In the genomic region with DNA sequence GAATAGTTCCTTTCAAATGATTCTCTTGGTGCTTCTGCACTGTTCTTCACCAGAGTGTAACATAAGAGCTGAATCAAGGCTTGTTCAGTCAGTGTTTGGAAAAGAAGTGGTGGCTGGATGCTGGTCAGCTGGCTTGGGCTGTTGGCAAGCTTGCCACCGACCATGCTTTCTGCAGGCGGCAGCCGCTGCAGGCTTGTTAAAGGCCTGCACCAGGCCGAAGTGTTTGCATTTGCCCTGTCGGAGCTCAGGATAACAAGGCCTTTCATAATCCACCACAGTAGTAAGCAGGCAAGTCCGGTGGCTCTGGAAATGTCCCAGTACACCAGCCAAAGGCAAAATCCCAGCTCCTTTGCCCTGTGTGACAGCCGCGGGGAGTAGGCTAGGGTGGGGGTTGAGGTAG, we compare ENCODE assay signal across 9 cellular contexts. TPM values are rescaled to one million over a fixed set of nuclear protein-coding genes. Genes with fewer than 3 reads are reported as not detected.
DNase-seq lines count a peak whose midpoint lies in the region; ATAC-seq and TF ChIP-seq lines count a peak whose summit lies in the region.
"Had no signal": no experiment of that assay in that cellular context is flagged by ENCODE, and none has a peak within 500 bp of the region (broad histone marks: within the 10 kb centered on the region; RNA-seq: fewer than 3 reads in every experiment).

No MANE protein-coding gene starts in this region.

- no peaks in the 10 kb centered on the region for H3K36me3 ChIP-seq in liver (ENCODE audit: control insufficient read depth in 4 of 4, insufficient read depth in 3 of 4, low read depth in 1 of 4, low read length in 3 of 4)
- H3K36me3 ChIP-seq in tibial artery, result no peaks in the 10 kb centered on the region

- H3K4me1 Mint-ChIP-seq in brain, result peaks cover 87% of the 10 kb centered on the region

- H3K4me1 ChIP-seq in liver (ENCODE audit: control insufficient read depth in 4 of 4, insufficient read depth in 4 of 4, low read length in 3 of 4) (peaks cover 12 to 45% (median 34%) of the 10 kb centered on the region in 4 donors), tibial artery (peaks cover 4 to 95% (median 55%) of the 10 kb centered on the region in 4 donors)

- H3K27me3 ChIP-seq in liver (ENCODE audit: control insufficient read depth in 4 of 4, insufficient read depth in 4 of 4, low read length in 3 of 4) (no peaks in the 10 kb centered on the region), tibial artery (no peaks in the 10 kb centered on the region)

- H3K27me3 Mint-ChIP-seq in brain, result no peaks in the 10 kb centered on the region

- WGBS in liver, result 18% methylated on average over 8 of the region's 8 CpGs

- peaks cover 59% of the 10 kb centered on the region for H3K36me3 Mint-ChIP-seq in brain

- ATAC-seq in HG02642 (IDR thresholded peaks at IDR 0.05; ENCODE audit: poor library complexity, unreplicated experiment) (peak; percentile 23), GM18873 (IDR thresholded peaks at IDR 0.05; ENCODE audit: low FRiP score, unreplicated experiment) (no peak), HG02973 (IDR thresholded peaks at IDR 0.05; ENCODE audit: unreplicated experiment) (no peak), GM19324 (IDR thresholded peaks at IDR 0.05; ENCODE audit: low FRiP score, unreplicated experiment) (no peak)

- H3K27ac Mint-ChIP-seq in brain, result peak overlapping the region; percentile 42 to 96 (median 88)

- peak overlapping the region; percentile 45 to 47 for H3K27ac ChIP-seq in liver (ENCODE audit: low read depth in 1 of 2, low read length in 2 of 2)
- peak overlapping the region; percentile 36 to 60 for H3K27ac ChIP-seq in tibial artery

- H3K9me3 ChIP-seq in liver (ENCODE audit: control insufficient read depth in 4 of 4, low read length in 3 of 4) (no peaks in the 10 kb centered on the region), tibial artery (no peaks in the 10 kb centered on the region)

- DNase-seq in tibial artery, result peak; percentile 77 to 92
- DNase-seq in DMS53 (lab: John Stamatoyannopoulos, UW), result no peak
- DNase-seq: retina had no signal

- intact Hi-C loops in tibial artery (cut with DNase I; ENCODE audit: low total_unique reads), result no loop called here

- TF ChIP-seq RAD21 in liver (IDR thresholded peaks at IDR 0.05), result peak; percentile 63 to 71

- peak overlapping the region in 3 of 5 experiments; percentile 18 to 73 (median 45) for H3K4me3 Mint-ChIP-seq in brain

- H3K4me3 ChIP-seq in liver (ENCODE audit: low read depth in 1 of 3, low read length in 3 of 3), result no peak overlapping the region
- H3K4me3 ChIP-seq in tibial artery, result no peak overlapping the region

- H3K9ac ChIP-seq in liver (ENCODE audit: low read depth in 1 of 2, low read length in 2 of 2), result no peak overlapping the region

- no peak for TF ChIP-seq CTCF in brain (conservative IDR thresholded peaks at IDR 0.05)
- TF ChIP-seq CTCF in liver (IDR thresholded peaks at IDR 0.05; ENCODE audit: low read depth, low read length, missing input control), result no peak
- TF ChIP-seq CTCF in tibial artery (IDR thresholded peaks at IDR 0.05), result no peak

- peaks cover 0 to 10% (median 3%) of the 10 kb centered on the region in 5 experiments for H3K9me3 Mint-ChIP-seq in brain

TF ChIP-seq in liver, 16 proteins besides CTCF, POLR2A, EP300 and RAD21:
- TF ChIP-seq SP1 (IDR thresholded peaks at IDR 0.05) (peak; percentile 72), FOXA2 (IDR thresholded peaks at IDR 0.05) (peak; percentile 57), GABPA (IDR thresholded peaks at IDR 0.05 in 1 of 2, conservative IDR thresholded peaks at IDR 0.05 in 1 of 2) (peak in 1 of 2 donors; percentile 56), HNF4A (conservative IDR thresholded peaks at IDR 0.05) (peak; percentile 63 to 75), RXRA (IDR thresholded peaks at IDR 0.05) (peak; percentile 70 to 77), HNF4G (IDR thresholded peaks at IDR 0.05) (no peak), TAF1 (conservative IDR thresholded peaks at IDR 0.05) (peak; percentile 75), YY1 (IDR thresholded peaks at IDR 0.05) (peak; percentile 88), NR2F2 (IDR thresholded peaks at IDR 0.05) (no peak), FOXA1 (IDR thresholded peaks at IDR 0.05) (peak; percentile 74), JUND (IDR thresholded peaks at IDR 0.05) (peak; percentile 52 to 56), EGR1 (IDR thresholded peaks at IDR 0.05; ENCODE audit: low read depth in 2 of 2) (peak in 1 of 2 donors; percentile 53)
- TF ChIP-seq, protein P1, sequence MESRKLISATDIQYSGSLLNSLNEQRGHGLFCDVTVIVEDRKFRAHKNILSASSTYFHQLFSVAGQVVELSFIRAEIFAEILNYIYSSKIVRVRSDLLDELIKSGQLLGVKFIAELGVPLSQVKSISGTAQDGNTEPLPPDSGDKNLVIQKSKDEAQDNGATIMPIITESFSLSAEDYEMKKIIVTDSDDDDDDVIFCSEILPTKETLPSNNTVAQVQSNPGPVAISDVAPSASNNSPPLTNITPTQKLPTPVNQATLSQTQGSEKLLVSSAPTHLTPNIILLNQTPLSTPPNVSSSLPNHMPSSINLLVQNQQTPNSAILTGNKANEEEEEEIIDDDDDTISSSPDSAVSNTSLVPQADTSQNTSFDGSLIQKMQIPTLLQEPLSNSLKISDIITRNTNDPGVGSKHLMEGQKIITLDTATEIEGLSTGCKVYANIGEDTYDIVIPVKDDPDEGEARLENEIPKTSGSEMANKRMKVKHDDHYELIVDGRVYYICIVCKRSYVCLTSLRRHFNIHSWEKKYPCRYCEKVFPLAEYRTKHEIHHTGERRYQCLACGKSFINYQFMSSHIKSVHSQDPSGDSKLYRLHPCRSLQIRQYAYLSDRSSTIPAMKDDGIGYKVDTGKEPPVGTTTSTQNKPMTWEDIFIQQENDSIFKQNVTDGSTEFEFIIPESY (IDR thresholded peaks at IDR 0.05), result peak; percentile 61
- TF ChIP-seq, protein P2, sequence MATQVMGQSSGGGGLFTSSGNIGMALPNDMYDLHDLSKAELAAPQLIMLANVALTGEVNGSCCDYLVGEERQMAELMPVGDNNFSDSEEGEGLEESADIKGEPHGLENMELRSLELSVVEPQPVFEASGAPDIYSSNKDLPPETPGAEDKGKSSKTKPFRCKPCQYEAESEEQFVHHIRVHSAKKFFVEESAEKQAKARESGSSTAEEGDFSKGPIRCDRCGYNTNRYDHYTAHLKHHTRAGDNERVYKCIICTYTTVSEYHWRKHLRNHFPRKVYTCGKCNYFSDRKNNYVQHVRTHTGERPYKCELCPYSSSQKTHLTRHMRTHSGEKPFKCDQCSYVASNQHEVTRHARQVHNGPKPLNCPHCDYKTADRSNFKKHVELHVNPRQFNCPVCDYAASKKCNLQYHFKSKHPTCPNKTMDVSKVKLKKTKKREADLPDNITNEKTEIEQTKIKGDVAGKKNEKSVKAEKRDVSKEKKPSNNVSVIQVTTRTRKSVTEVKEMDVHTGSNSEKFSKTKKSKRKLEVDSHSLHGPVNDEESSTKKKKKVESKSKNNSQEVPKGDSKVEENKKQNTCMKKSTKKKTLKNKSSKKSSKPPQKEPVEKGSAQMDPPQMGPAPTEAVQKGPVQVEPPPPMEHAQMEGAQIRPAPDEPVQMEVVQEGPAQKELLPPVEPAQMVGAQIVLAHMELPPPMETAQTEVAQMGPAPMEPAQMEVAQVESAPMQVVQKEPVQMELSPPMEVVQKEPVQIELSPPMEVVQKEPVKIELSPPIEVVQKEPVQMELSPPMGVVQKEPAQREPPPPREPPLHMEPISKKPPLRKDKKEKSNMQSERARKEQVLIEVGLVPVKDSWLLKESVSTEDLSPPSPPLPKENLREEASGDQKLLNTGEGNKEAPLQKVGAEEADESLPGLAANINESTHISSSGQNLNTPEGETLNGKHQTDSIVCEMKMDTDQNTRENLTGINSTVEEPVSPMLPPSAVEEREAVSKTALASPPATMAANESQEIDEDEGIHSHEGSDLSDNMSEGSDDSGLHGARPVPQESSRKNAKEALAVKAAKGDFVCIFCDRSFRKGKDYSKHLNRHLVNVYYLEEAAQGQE (IDR thresholded peaks at IDR 0.05), result peak; percentile 75
- TF ChIP-seq, protein P3, sequence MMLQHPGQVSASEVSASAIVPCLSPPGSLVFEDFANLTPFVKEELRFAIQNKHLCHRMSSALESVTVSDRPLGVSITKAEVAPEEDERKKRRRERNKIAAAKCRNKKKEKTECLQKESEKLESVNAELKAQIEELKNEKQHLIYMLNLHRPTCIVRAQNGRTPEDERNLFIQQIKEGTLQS (IDR thresholded peaks at IDR 0.05), result peak; percentile 62
- TF ChIP-seq, protein P4, sequence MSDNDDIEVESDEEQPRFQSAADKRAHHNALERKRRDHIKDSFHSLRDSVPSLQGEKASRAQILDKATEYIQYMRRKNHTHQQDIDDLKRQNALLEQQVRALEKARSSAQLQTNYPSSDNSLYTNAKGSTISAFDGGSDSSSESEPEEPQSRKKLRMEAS (IDR thresholded peaks at IDR 0.05), result peak; percentile 99
TF ChIP-seq in liver: peak in this region for 14.

RNA-seq across cellular contexts. Expression of a gene that starts 26.9 kb away (rescaled TPM):
- polyA plus RNA-seq in brain (ENCODE audit: insufficient read depth, low read depth, low replicate concordance) (15.6 TPM), liver (10 to 100 TPM in 1 of 2 donors, 1 to 10 TPM in 1; 9.5 to 16.0 TPM)
- 10 to 100 TPM; 20.9 to 28.4 TPM for total RNA-seq in liver
